In genomic region chr5:150530423-150530822, GRCh38 we compare ENCODE assay signal across 15 cellular contexts.
"Had no signal": no experiment of that assay in that cellular context is flagged by ENCODE, and none has a peak within 500 bp of the region (broad histone marks: within the 10 kb centered on the region; RNA-seq: fewer than 3 reads in every experiment).

No MANE protein-coding gene starts in this region.

- H3K27me3 Mint-ChIP-seq: naive thymus-derived CD8-positive, alpha-beta T cell; stimulated activated memory B cell treated with anti-CD40 and anti-IgM and Interleukin-4, amounts not matched to agents 10 μg/mL and 1 μg/mL and 100 μg/mL, for 72 hours had no signal

- ATAC-seq: activated naive CD4-positive, alpha-beta T cell treated with anti-CD3 and anti-CD28 coated beads, Interleukin-2, amount 50 U/mL, for 72 hours; gastrocnemius medialis; heart left ventricle; left lung; naive thymus-derived CD8-positive, alpha-beta T cell; pancreas; right lobe of liver; stimulated activated memory B cell treated with anti-CD40 and anti-IgM and Interleukin-4, amounts not matched to agents 10 μg/mL and 1 μg/mL and 100 μg/mL, for 72 hours had no signal

- H3K4me1 Mint-ChIP-seq: naive thymus-derived CD8-positive, alpha-beta T cell; stimulated activated memory B cell treated with anti-CD40 and anti-IgM and Interleukin-4, amounts not matched to agents 10 μg/mL and 1 μg/mL and 100 μg/mL, for 72 hours had no signal

- H3K4me3 Mint-ChIP-seq: naive thymus-derived CD8-positive, alpha-beta T cell; stimulated activated memory B cell treated with anti-CD40 and anti-IgM and Interleukin-4, amounts not matched to agents 10 μg/mL and 1 μg/mL and 100 μg/mL, for 72 hours had no signal

- DNase-seq: activated CD4-positive, alpha-beta T cell treated with anti-CD3 and anti-CD28 coated beads, Interleukin-2, amount 50 U/mL, for 4 hours; activated gamma-delta T cell treated with Interleukin-2 at 50 U/mL for 16 hours; adrenal gland; central memory CD4-positive, alpha-beta T cell; colonic mucosa; gastrocnemius medialis; left lung; naive thymus-derived CD8-positive, alpha-beta T cell; pancreas; right lobe of liver; small intestine; stimulated activated CD4-positive, alpha-beta T cell treated with anti-CD3 and anti-CD28 coated beads, Interleukin-4, amount 100 ng/mL, for 24 hours had no signal

- H3K36me3 Mint-ChIP-seq: activated naive CD4-positive, alpha-beta T cell treated with anti-CD3 and anti-CD28 coated beads, Interleukin-2, amount 50 U/mL, for 72 hours; naive thymus-derived CD8-positive, alpha-beta T cell had no signal

- H3K9me3 Mint-ChIP-seq: activated naive CD4-positive, alpha-beta T cell treated with anti-CD3 and anti-CD28 coated beads, Interleukin-2, amount 50 U/mL, for 72 hours; naive thymus-derived CD8-positive, alpha-beta T cell; stimulated activated memory B cell treated with anti-CD40 and anti-IgM and Interleukin-4, amounts not matched to agents 10 μg/mL and 1 μg/mL and 100 μg/mL, for 72 hours had no signal

- H3K9me3 ChIP-seq: adrenal gland, colonic mucosa, gastrocnemius medialis, heart left ventricle, left lung, pancreas, right lobe of liver had no signal

- H3K4me1 ChIP-seq: colonic mucosa had no signal

- H3K4me3 ChIP-seq: adrenal gland, colonic mucosa, gastrocnemius medialis, heart left ventricle, left lung, pancreas, right lobe of liver had no signal

- H3K27ac ChIP-seq: adrenal gland, colonic mucosa, pancreas had no signal

- H3K27ac Mint-ChIP-seq: activated naive CD4-positive, alpha-beta T cell treated with anti-CD3 and anti-CD28 coated beads, Interleukin-2, amount 50 U/mL, for 72 hours; naive thymus-derived CD8-positive, alpha-beta T cell; stimulated activated memory B cell treated with anti-CD40 and anti-IgM and Interleukin-4, amounts not matched to agents 10 μg/mL and 1 μg/mL and 100 μg/mL, for 72 hours had no signal
